Comparison of ENCODE assay signal across 8 cellular contexts in genomic region chr6:44078795-44079671, GRCh38. TPM values are rescaled to one million over a fixed set of nuclear protein-coding genes. Genes with fewer than 3 reads are reported as not detected.
A peak's percentile ranks its signal among the peaks of the same experiment; 100 is the strongest.
DNase-seq lines count a peak whose midpoint lies in the region; ATAC-seq and TF ChIP-seq lines count a peak whose summit lies in the region.

No MANE protein-coding gene starts in this region.

- no peak overlapping the region for H3K27ac ChIP-seq in prostate gland

- 20% methylated on average over 8 of the region's 8 CpGs for WGBS in prostate gland

- no peak for TF ChIP-seq POLR2A in prostate gland (IDR thresholded peaks at IDR 0.05)

- no peaks in the 10 kb centered on the region for H3K27me3 ChIP-seq in prostate gland (replicated peaks; ENCODE audit: insufficient read depth)

- DNase-seq in CMK (ENCODE audit: low read depth): peak; percentile 74
- DNase-seq in LoVo (ENCODE audit: low spot score): peak; percentile 71
- DNase-seq in activated T-cell treated with anti-CD3 and anti-CD28 coated beads for 48 hours (ENCODE audit: low read depth): peak; percentile 58
- DNase-seq in foreskin fibroblast: peak; percentile 55 to 85
- peak; percentile 77 for DNase-seq in prostate gland (ENCODE audit: low spot score)
- no peak for DNase-seq in amniotic stem cell (lab: John Stamatoyannopoulos, UW)

- H3K9me3 ChIP-seq in prostate gland: no peaks in the 10 kb centered on the region

- peaks cover 11% of the 10 kb centered on the region for H3K4me1 ChIP-seq in prostate gland (replicated peaks)

- no peaks in the 10 kb centered on the region for H3K36me3 ChIP-seq in prostate gland

- intact Hi-C loops in prostate gland (cut with DNase I): loop anchor here (1.0 to 5.0 kb wide), 3 partner anchors 107 to 410 kb away; no protein-coding TSS in a partner anchor

- H3K4me3 ChIP-seq in foreskin fibroblast (ENCODE audit: low read depth in 1 of 2, low read length in 2 of 2): no peak overlapping the region
- H3K4me3 ChIP-seq in prostate gland: no peak overlapping the region

- TF ChIP-seq CTCF in foreskin fibroblast (IDR thresholded peaks at IDR 0.05; ENCODE audit: low read depth, low read length) (peak; percentile 86), prostate gland (IDR thresholded peaks at IDR 0.05) (peak; percentile 81 to 98 (median 92))

- no peak for ATAC-seq in GM21390 (IDR thresholded peaks at IDR 0.05; ENCODE audit: unreplicated experiment)
- no peak for ATAC-seq in GM21786 (IDR thresholded peaks at IDR 0.05; ENCODE audit: unreplicated experiment)

RNA-seq across cellular contexts. Expression of gene MRPL14, which starts 48.2 kb away (rescaled TPM):
- 10 to 100 TPM; 35.7 to 48.1 TPM for total RNA-seq in prostate gland

RNA-seq across cellular contexts. Expression of gene TMEM63B, which starts 48.3 kb away (rescaled TPM):
- total RNA-seq in prostate gland: 100 to 1,000 TPM in 1 of 2 donors, 10 to 100 TPM in 1; 50.9 to 113 TPM
